Comparison of ENCODE assay signal across 19 cellular contexts in genomic region chr1:151897861-151898468, GRCh38. TPM values are rescaled to one million over a fixed set of nuclear protein-coding genes. Genes with fewer than 3 reads are reported as not detected.
DNase-seq lines count a peak whose midpoint lies in the region; ATAC-seq lines count a peak whose summit lies in the region.
"Had no signal": no experiment of that assay in that cellular context is flagged by ENCODE, and none has a peak within 500 bp of the region (broad histone marks: within the 10 kb centered on the region; RNA-seq: fewer than 3 reads in every experiment).

No MANE protein-coding gene starts in this region.

- peaks cover 0 to 6% (median 0%) of the 10 kb centered on the region in 3 experiments for H3K9me3 ChIP-seq in naive thymus-derived CD4-positive, alpha-beta T cell (ENCODE audit: control insufficient read depth in 2 of 3, low read length in 3 of 3)

- H3K27ac Mint-ChIP-seq in activated CD4-positive, alpha-beta T cell treated with anti-CD3 and anti-CD28 coated beads, Interleukin-2, amount 10 ng/mL, durations not matched to agents 24 days and 14 days = peak overlapping the region; percentile 86
- H3K27ac Mint-ChIP-seq in activated naive CD4-positive, alpha-beta T cell treated with anti-CD3 and anti-CD28 coated beads, Interleukin-2, amount 50 U/mL, for 72 hours = peak overlapping the region; percentile 67 to 88
- H3K27ac Mint-ChIP-seq in naive thymus-derived CD4-positive, alpha-beta T cell = peak overlapping the region; percentile 85 to 100 (median 97)
- H3K27ac Mint-ChIP-seq: WTC11 had no signal

- CTCF ChIA-PET in naive thymus-derived CD4-positive, alpha-beta T cell (lab: Charles Lee) = interaction anchor here (0.6 to 3.4 kb wide), 10 partner anchors 10 to 137 kb away, joined by 3 to 31 read pairs (median 5); partner anchors contain the start of gene THEM4

- H3K4me3 Mint-ChIP-seq in activated CD4-positive, alpha-beta T cell treated with anti-CD3 and anti-CD28 coated beads, Interleukin-2, amount 10 ng/mL, durations not matched to agents 24 days and 14 days = peak overlapping the region; percentile 73
- peak overlapping the region; percentile 76 to 91 (median 84) for H3K4me3 Mint-ChIP-seq in naive thymus-derived CD4-positive, alpha-beta T cell
- H3K4me3 Mint-ChIP-seq: CD14-positive monocyte, WTC11 had no signal

- DNase-seq in activated CD4-positive, alpha-beta T cell treated with anti-CD3 and anti-CD28 coated beads, Interleukin-2, amount 10 ng/mL, durations not matched to agents 24 days and 14 days = no peak
- DNase-seq in activated CD4-positive, alpha-beta T cell treated with anti-CD3 and anti-CD28 coated beads for 48 hours = no peak
- peak; percentile 72 for DNase-seq in HT-29 (ENCODE audit: low spot score)
- DNase-seq in activated naive CD4-positive, alpha-beta T cell treated with anti-CD3 and anti-CD28 coated beads, Interleukin-2, amount 50 U/mL, for 72 hours (ENCODE audit: low spot score in 2 of 2) = no peak
- peak in 2 of 9 donors; percentile 10 to 18 for DNase-seq in naive thymus-derived CD4-positive, alpha-beta T cell
- DNase-seq in NCI-H1105 treated with DMSO at 0.1 percent for 48 hours (lab: John Stamatoyannopoulos, UW) = no peak
- DNase-seq: foreskin melanocyte, NCI-H1105, NCI-H2171 treated with DMSO at 0.1 percent for 48 hours, NCI-H774 had no signal

- H3K4me3 ChIP-seq in naive thymus-derived CD4-positive, alpha-beta T cell (ENCODE audit: low read length) = peak overlapping the region; percentile 61

- intact Hi-C loops in activated CD4-positive, alpha-beta T cell treated with anti-CD3 and anti-CD28 coated beads, Interleukin-2, amount 10 ng/mL, durations not matched to agents 24 days and 14 days (cut with micrococcal nuclease) = no loop called here
- intact Hi-C loops in naive thymus-derived CD4-positive, alpha-beta T cell (cut with micrococcal nuclease) = loop anchor here (1.0 to 2.0 kb wide), 3 partner anchors 9 to 107 kb away; partner anchors contain the start of genes THEM4 (in 2 of the 2) and TDRKH (in 1 of the 2)

- POLR2A ChIA-PET in naive thymus-derived CD4-positive, alpha-beta T cell (lab: Charles Lee) = interaction anchor here (0.5 to 5.1 kb wide), 18 partner anchors 10 to 138 kb away, joined by 3 to 133 read pairs (median 4); partner anchors contain the start of genes S100A10 and THEM4

- H3K27ac ChIP-seq in naive thymus-derived CD4-positive, alpha-beta T cell (ENCODE audit: low read depth, low read length) = peak overlapping the region; percentile 66

- peaks cover 43% of the 10 kb centered on the region for H3K4me1 Mint-ChIP-seq in activated CD4-positive, alpha-beta T cell treated with anti-CD3 and anti-CD28 coated beads, Interleukin-2, amount 10 ng/mL, durations not matched to agents 24 days and 14 days
- H3K4me1 Mint-ChIP-seq in naive thymus-derived CD4-positive, alpha-beta T cell = peaks cover 52 to 91% (median 69%) of the 10 kb centered on the region in 7 donors
- H3K4me1 Mint-ChIP-seq: WTC11 had no signal

- peaks cover 19% of the 10 kb centered on the region for H3K9me3 Mint-ChIP-seq in activated CD4-positive, alpha-beta T cell treated with anti-CD3 and anti-CD28 coated beads, Interleukin-2, amount 10 ng/mL, durations not matched to agents 24 days and 14 days
- H3K9me3 Mint-ChIP-seq in activated naive CD4-positive, alpha-beta T cell treated with anti-CD3 and anti-CD28 coated beads, Interleukin-2, amount 50 U/mL, for 72 hours = peaks cover 19 to 31% of the 10 kb centered on the region in 2 donors
- peaks cover 7 to 40% (median 23%) of the 10 kb centered on the region in 11 donors for H3K9me3 Mint-ChIP-seq in naive thymus-derived CD4-positive, alpha-beta T cell

- H3K27me3 ChIP-seq in naive thymus-derived CD4-positive, alpha-beta T cell (ENCODE audit: control insufficient read depth in 2 of 2, insufficient read depth in 2 of 2, low read length in 2 of 2) = no peaks in the 10 kb centered on the region

- peaks cover 29 to 48% of the 10 kb centered on the region in 2 donors for H3K4me1 ChIP-seq in naive thymus-derived CD4-positive, alpha-beta T cell (ENCODE audit: control insufficient read depth in 2 of 2, insufficient read depth in 2 of 2, low read length in 2 of 2)

- H3K36me3 ChIP-seq in naive thymus-derived CD4-positive, alpha-beta T cell (ENCODE audit: control insufficient read depth in 2 of 3, insufficient read depth in 3 of 3, low read length in 3 of 3) = peaks cover 1 to 15% (median 4%) of the 10 kb centered on the region in 3 experiments

- no peaks in the 10 kb centered on the region for H3K27me3 Mint-ChIP-seq in activated CD4-positive, alpha-beta T cell treated with anti-CD3 and anti-CD28 coated beads, Interleukin-2, amount 10 ng/mL, durations not matched to agents 24 days and 14 days
- H3K27me3 Mint-ChIP-seq in naive thymus-derived CD4-positive, alpha-beta T cell = no peaks in the 10 kb centered on the region

- H3K36me3 Mint-ChIP-seq in activated CD4-positive, alpha-beta T cell treated with anti-CD3 and anti-CD28 coated beads, Interleukin-2, amount 10 ng/mL, durations not matched to agents 24 days and 14 days (ENCODE audit: low read depth) = peaks cover 61% of the 10 kb centered on the region
- peaks cover 54 to 67% of the 10 kb centered on the region in 2 donors for H3K36me3 Mint-ChIP-seq in activated naive CD4-positive, alpha-beta T cell treated with anti-CD3 and anti-CD28 coated beads, Interleukin-2, amount 50 U/mL, for 72 hours
- H3K36me3 Mint-ChIP-seq in naive thymus-derived CD4-positive, alpha-beta T cell = peaks cover 28 to 65% (median 54%) of the 10 kb centered on the region in 5 donors

- ATAC-seq in activated naive CD4-positive, alpha-beta T cell treated with anti-CD3 and anti-CD28 coated beads, Interleukin-2, amount 50 U/mL, for 72 hours = peak in 1 of 2 donors; percentile 40
- peak; percentile 28 for ATAC-seq in naive thymus-derived CD4-positive, alpha-beta T cell
- ATAC-seq in HG03565 (IDR thresholded peaks at IDR 0.05; ENCODE audit: unreplicated experiment) (no peak), HG03442 (IDR thresholded peaks at IDR 0.05; ENCODE audit: unreplicated experiment) (no peak)
- ATAC-seq: left ventricle myocardium superior, WTC11 had no signal

RNA-seq across cellular contexts. Expression of gene THEM4, which starts 11.3 kb away (rescaled TPM):
- 26.9 and 30.6 TPM in 2 replicates for total RNA-seq in activated CD4-positive, alpha-beta T cell treated with anti-CD3 and anti-CD28 coated beads, Interleukin-2, amount 10 ng/mL, durations not matched to agents 24 days and 14 days
- total RNA-seq in HT-29 (2014; rRNA removed; shearing (Covaris generic)) = 12.2 and 14.8 TPM in 2 replicates
- total RNA-seq in activated naive CD4-positive, alpha-beta T cell treated with anti-CD3 and anti-CD28 coated beads, Interleukin-2, amount 50 U/mL, for 72 hours = 10 to 100 TPM; 20.4 to 27.4 TPM
- 100 to 1,000 TPM in 2 of 5 experiments, 10 to 100 TPM in 3; 37.6 to 143 (median 44.6) TPM for total RNA-seq in naive thymus-derived CD4-positive, alpha-beta T cell
- 100 to 1,000 TPM; 113 to 122 TPM for polyA plus RNA-seq in naive thymus-derived CD4-positive, alpha-beta T cell

RNA-seq across cellular contexts. Expression of gene THEM5, which starts 44.5 kb away (rescaled TPM):
- total RNA-seq in activated CD4-positive, alpha-beta T cell treated with anti-CD3 and anti-CD28 coated beads, Interleukin-2, amount 10 ng/mL, durations not matched to agents 24 days and 14 days = not detected in 2 replicates
- total RNA-seq in HT-29 (2014; rRNA removed; shearing (Covaris generic)) = not detected in 2 replicates
- not detected for total RNA-seq in activated naive CD4-positive, alpha-beta T cell treated with anti-CD3 and anti-CD28 coated beads, Interleukin-2, amount 50 U/mL, for 72 hours
- not detected for total RNA-seq in naive thymus-derived CD4-positive, alpha-beta T cell
- not detected for polyA plus RNA-seq in naive thymus-derived CD4-positive, alpha-beta T cell
- total RNA-seq: astrocyte, left ventricle myocardium superior, osteoblast, RPMI7951, skeletal muscle tissue, WTC11 had no signal
- polyA plus RNA-seq: CD14-positive monocyte had no signal

RNA-seq across cellular contexts. Expression of gene C2CD4D, which starts 58.3 kb away (rescaled TPM):
- 0.86 and 1.5 TPM in 2 replicates for total RNA-seq in activated CD4-positive, alpha-beta T cell treated with anti-CD3 and anti-CD28 coated beads, Interleukin-2, amount 10 ng/mL, durations not matched to agents 24 days and 14 days
- 3.5 and 5.2 TPM in 2 replicates for total RNA-seq in HT-29 (2014; rRNA removed; shearing (Covaris generic))
- total RNA-seq in activated naive CD4-positive, alpha-beta T cell treated with anti-CD3 and anti-CD28 coated beads, Interleukin-2, amount 50 U/mL, for 72 hours = 1 to 10 TPM; 1.6 to 2.3 TPM
- under 1 TPM in 2 of 5 experiments, not detected in 3; 0.34 to 0.87 TPM for total RNA-seq in naive thymus-derived CD4-positive, alpha-beta T cell
- polyA plus RNA-seq in naive thymus-derived CD4-positive, alpha-beta T cell = under 1 TPM in 1 of 2 donors, not detected in 1; 0.18 TPM
- total RNA-seq: left ventricle myocardium superior, osteoblast, RPMI7951, skeletal muscle tissue had no signal
- polyA plus RNA-seq: CD14-positive monocyte had no signal
